In genomic region chr13:34816543-34816942, GRCh38 we compare ENCODE assay signal across 19 cellular contexts.
DNase-seq lines count a peak whose midpoint lies in the region; ATAC-seq and TF ChIP-seq lines count a peak whose summit lies in the region.
"Had no signal": no experiment of that assay in that cellular context is flagged by ENCODE, and none has a peak within 500 bp of the region (broad histone marks: within the 10 kb centered on the region; RNA-seq: fewer than 3 reads in every experiment).

No MANE protein-coding gene starts in this region.

- dilution Hi-C loops in mammary epithelial cell (cut with HindIII; ENCODE audit: low sequenced_read_pairs), result no loop called here

- H3K4me3 ChIP-seq in breast epithelium, result no peak overlapping the region
- no peak overlapping the region for H3K4me3 ChIP-seq in mammary epithelial cell (replicated peaks in 1 of 3; ENCODE audit: insufficient read depth in 1 of 3, low read depth in 2 of 3, low read length in 3 of 3)
- H3K4me3 ChIP-seq in left ventricle myocardium inferior, result no peak overlapping the region

- DNase-seq in breast epithelium (ENCODE audit: low spot score in 2 of 2), result no peak
- no peak for DNase-seq in mammary epithelial cell
- DNase-seq in fibroblast of gingiva (ENCODE audit: low read depth), result peak; percentile 39
- peak; percentile 5 for DNase-seq in midbrain (lab: John Stamatoyannopoulos, UW)
- no peak for DNase-seq in NCI-H345 treated with DMSO at 0.1 percent for 48 hours (lab: John Stamatoyannopoulos, UW; ENCODE audit: unreplicated experiment)
- DNase-seq in left ventricle myocardium inferior, result no peak
- no peak for DNase-seq in NCI-H1417 treated with DMSO at 0.1 percent for 48 hours (lab: John Stamatoyannopoulos, UW)
- DNase-seq: activated CD4-positive, alpha-beta T cell treated with anti-CD3 and anti-CD28 coated beads for 36 hours; activated naive CD8-positive, alpha-beta T cell treated with anti-CD3 and anti-CD28 coated beads, Interleukin-2, amount 10 ng/mL, durations not matched to agents 7 days and 5 days; activated T-cell treated with anti-CD3 and anti-CD28 coated beads for 4 hours; Calu3; cortex of kidney; naive thymus-derived CD4-positive, alpha-beta T cell; NCI-H1436; NCI-H526 treated with DMSO at 0.1 percent for 48 hours; right cardiac atrium had no signal

- H3K9me3 ChIP-seq in breast epithelium (peaks cover 0 to 5% of the 10 kb centered on the region in 2 donors), mammary epithelial cell (replicated peaks; ENCODE audit: insufficient read depth, low read length) (no peaks in the 10 kb centered on the region), left ventricle myocardium inferior (replicated peaks) (peaks cover 20% of the 10 kb centered on the region)

- in situ Hi-C loops in mammary epithelial cell (cut with MboI; ENCODE audit: low sequenced_read_pairs in 2 of 2), result no loop called here

- no peak overlapping the region for H2AFZ ChIP-seq in mammary epithelial cell (ENCODE audit: low read depth, low read length)

- intact Hi-C loops in breast epithelium (cut with DNase I; ENCODE audit: low total_unique reads) (no loop called here), mammary epithelial cell (cut with micrococcal nuclease) (no loop called here), left ventricle myocardium inferior (cut with micrococcal nuclease) (no loop called here)

- WGBS in mammary epithelial cell (ENCODE audit: low coverage, missing lambda C conversion rate), result 28% methylated on average over 2 of the region's 2 CpGs

- no peak for ATAC-seq in HG03095 (IDR thresholded peaks at IDR 0.05; ENCODE audit: unreplicated experiment)
- ATAC-seq: activated CD4-positive, alpha-beta T cell treated with anti-CD3 and anti-CD28 coated beads for 36 hours; foreskin keratinocyte; naive thymus-derived CD4-positive, alpha-beta T cell; right cardiac atrium had no signal

- no peaks in the 10 kb centered on the region for H4K20me1 ChIP-seq in mammary epithelial cell (ENCODE audit: insufficient read depth, low read length)

- CTCF ChIA-PET in mammary epithelial cell (lab: Charles Lee; ENCODE audit: low non-redundant PET), result no interaction called here

- BruUV-seq in mammary epithelial cell (replicated peaks; lab: Mats Ljungman, UMichigan), result no TSS peak

- TF ChIP-seq CTCF in breast epithelium (IDR thresholded peaks at IDR 0.05) (no peak), mammary epithelial cell (conservative IDR thresholded peaks at IDR 0.05 in 1 of 2, IDR thresholded peaks at IDR 0.05 in 1 of 2; ENCODE audit: extremely low read depth in 1 of 2, insufficient read depth in 1 of 2, low read depth in 1 of 2, low read length in 2 of 2) (no peak), left ventricle myocardium inferior (IDR thresholded peaks at IDR 0.05; ENCODE audit: borderline replicate concordance) (no peak)

- no peak overlapping the region for H3K9ac ChIP-seq in mammary epithelial cell (ENCODE audit: insufficient read depth, low read length)

- TF ChIP-seq POLR2A in breast epithelium (IDR thresholded peaks at IDR 0.05), result no peak

- no peaks in the 10 kb centered on the region for H3K79me2 ChIP-seq in mammary epithelial cell (ENCODE audit: insufficient read depth, low read length)

- H3K27ac ChIP-seq in breast epithelium (peak overlapping the region; percentile 54 to 56), mammary epithelial cell (ENCODE audit: insufficient read depth, low read depth, low read length) (no peak overlapping the region), left ventricle myocardium inferior (replicated peaks) (no peak overlapping the region)
- H3K27ac ChIP-seq: 22Rv1, foreskin keratinocyte had no signal

- no peak overlapping the region for H3K4me2 ChIP-seq in mammary epithelial cell (ENCODE audit: insufficient read depth, low read depth, low read length)

- H3K4me1 ChIP-seq in breast epithelium (peaks cover 0 to 12% of the 10 kb centered on the region in 2 donors), mammary epithelial cell (ENCODE audit: insufficient read depth, low read length) (no peaks in the 10 kb centered on the region), left ventricle myocardium inferior (peaks cover 16% of the 10 kb centered on the region)
- H3K4me1 ChIP-seq: foreskin keratinocyte had no signal

- no peaks in the 10 kb centered on the region for H3K27me3 ChIP-seq in breast epithelium
- no peaks in the 10 kb centered on the region for H3K27me3 ChIP-seq in mammary epithelial cell (ENCODE audit: insufficient read depth, low read length)
- H3K27me3 ChIP-seq in left ventricle myocardium inferior (ENCODE audit: low read depth), result no peaks in the 10 kb centered on the region
- H3K27me3 ChIP-seq: foreskin keratinocyte had no signal

- H3K36me3 ChIP-seq in breast epithelium (no peaks in the 10 kb centered on the region), mammary epithelial cell (ENCODE audit: insufficient read depth, low read length) (no peaks in the 10 kb centered on the region), left ventricle myocardium inferior (no peaks in the 10 kb centered on the region)

Comparison
In these comparisons a context has a peak if more than half of its experiments do, and no peak if none do; other contexts are left out.
1. H3K27ac ChIP-seq: peak in breast epithelium (2 of 2); none in mammary epithelial cell (single experiment) and left ventricle myocardium inferior (single experiment).
2. DNase-seq: peak in fibroblast of gingiva (single experiment) and midbrain (single experiment); none in breast epithelium (0 of 2), mammary epithelial cell (single experiment), NCI-H345 treated with DMSO at 0.1 percent for 48 hours (single experiment), left ventricle myocardium inferior (single experiment) and NCI-H1417 treated with DMSO at 0.1 percent for 48 hours (single experiment).